ENCODE assay signal across 8 cellular contexts in genomic region chr10:124741922-124742417, GRCh38. TPM values are rescaled to one million over a fixed set of nuclear protein-coding genes. Genes with fewer than 3 reads are reported as not detected.
DNase-seq lines count a peak whose midpoint lies in the region; ATAC-seq and TF ChIP-seq lines count a peak whose summit lies in the region.

No MANE protein-coding gene starts in this region.

- no peak for TF ChIP-seq POLR2A in prostate gland (IDR thresholded peaks at IDR 0.05)

- H3K27me3 ChIP-seq in RWPE2 (ENCODE audit: insufficient read depth, poor library complexity, severe bottlenecking), result no peaks in the 10 kb centered on the region
- H3K27me3 ChIP-seq in prostate gland (replicated peaks; ENCODE audit: insufficient read depth), result no peaks in the 10 kb centered on the region

- no peak for TF ChIP-seq CTCF in GM12865 (IDR thresholded peaks at IDR 0.05; ENCODE audit: insufficient read depth, low read depth, low read length, missing control alignments)
- TF ChIP-seq CTCF in RWPE2 (IDR thresholded peaks at IDR 0.05; ENCODE audit: poor library complexity, severe bottlenecking), result no peak
- no peak for TF ChIP-seq CTCF in prostate gland (IDR thresholded peaks at IDR 0.05)
- TF ChIP-seq CTCF in omental fat pad (IDR thresholded peaks at IDR 0.05), result no peak

- H3K4me3 ChIP-seq in GM12865 (ENCODE audit: low read depth, low read length) (peak overlapping the region; percentile 86), RWPE2 (ENCODE audit: severe bottlenecking) (no peak overlapping the region), prostate gland (peak overlapping the region in 1 of 2 donors; percentile 54)

- WGBS in prostate gland, result 25% methylated on average over 9 of the region's 9 CpGs

- no peak for DNase-seq in GM12865 (ENCODE audit: low read depth)
- DNase-seq in RWPE2 (ENCODE audit: low spot score), result no peak
- DNase-seq in epithelial cell of prostate (ENCODE audit: low read depth, low spot score), result no peak
- no peak for DNase-seq in prostate gland (ENCODE audit: low spot score)
- DNase-seq in omental fat pad (ENCODE audit: low spot score), result no peak
- DNase-seq in iPS-NIHi11 (ENCODE audit: low spot score), result no peak
- DNase-seq in NCI-H1092 (lab: John Stamatoyannopoulos, UW), result no peak
- DNase-seq in LoVo (ENCODE audit: low spot score), result no peak

- H3K27ac ChIP-seq in RWPE2 (ENCODE audit: poor library complexity, severe bottlenecking), result peak overlapping the region; percentile 85
- peak overlapping the region; percentile 88 for H3K27ac ChIP-seq in epithelial cell of prostate
- peak overlapping the region; percentile 66 to 76 for H3K27ac ChIP-seq in prostate gland

- H3K36me3 ChIP-seq in RWPE2 (ENCODE audit: low read depth) (0 out of 2 replicates have a peak, but pooled peaks cover 3% of the 10 kb centered on the region), prostate gland (no peaks in the 10 kb centered on the region)

- H3K4me1 ChIP-seq in RWPE2 (ENCODE audit: insufficient read depth, poor library complexity, severe bottlenecking) (peaks cover 57% of the 10 kb centered on the region), prostate gland (replicated peaks) (peaks cover 24% of the 10 kb centered on the region)

- no peak for ATAC-seq in RWPE2 (ENCODE audit: low read depth)
- no peak for ATAC-seq in omental fat pad (ENCODE audit: low FRiP score)

- intact Hi-C loops in prostate gland (cut with DNase I), result loop anchor here (2.0 to 5.0 kb wide), 3 partner anchors 37 to 95 kb away; no protein-coding TSS in a partner anchor

- H3K9me3 ChIP-seq in RWPE2 (ENCODE audit: severe bottlenecking) (no peaks in the 10 kb centered on the region), prostate gland (no peaks in the 10 kb centered on the region)

RNA-seq across cellular contexts. Expression of gene FAM53B, which starts 2.2 kb away (rescaled TPM):
- total RNA-seq in prostate gland, result 100 to 1,000 TPM in 1 of 2 donors, 10 to 100 TPM in 1; 28.9 to 101 TPM
- total RNA-seq in omental fat pad, result 10 to 100 TPM; 21.9 to 42.6 (median 32.2) TPM

RNA-seq across cellular contexts. Expression of gene EEF1AKMT2, which starts 49.7 kb away (rescaled TPM):
- 10 to 100 TPM; 15.7 to 20.5 TPM for total RNA-seq in prostate gland
- total RNA-seq in omental fat pad, result 10 to 100 TPM; 10.6 to 16.8 (median 13.3) TPM

RNA-seq across cellular contexts. Expression of gene ABRAXAS2, which starts 59.6 kb away (rescaled TPM):
- total RNA-seq in prostate gland (10 to 100 TPM; 10.6 to 12.5 TPM), omental fat pad (10 to 100 TPM in 3 of 4 donors, 1 to 10 TPM in 1; 9.8 to 13.0 (median 11.3) TPM)
